Comparison of ENCODE assay signal across 22 cellular contexts in the genomic region with DNA sequence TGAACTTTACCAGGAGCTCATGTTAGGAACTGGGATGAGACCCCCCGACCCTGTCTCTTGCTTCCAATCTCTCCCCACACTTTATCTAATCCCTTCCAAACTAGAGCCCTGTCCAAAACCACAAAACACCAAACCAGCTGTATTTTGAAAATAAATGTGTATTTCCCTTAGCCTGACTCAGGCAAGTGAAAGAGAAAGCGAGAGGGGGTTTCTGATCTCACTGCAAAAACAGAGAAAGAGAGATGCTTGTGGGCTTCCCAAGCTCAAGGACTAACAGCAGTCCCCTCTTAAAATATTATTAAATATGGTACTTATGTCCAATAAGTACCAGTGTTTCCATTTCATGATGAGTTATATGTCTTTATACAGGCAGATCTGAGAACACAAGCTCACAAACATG.
A peak's percentile ranks its signal among the peaks of the same experiment; 100 is the strongest.
DNase-seq lines count a peak whose midpoint lies in the region; ATAC-seq and TF ChIP-seq lines count a peak whose summit lies in the region.
"Had no signal": no experiment of that assay in that cellular context is flagged by ENCODE, and none has a peak within 500 bp of the region (broad histone marks: within the 10 kb centered on the region; RNA-seq: fewer than 3 reads in every experiment).

No MANE protein-coding gene starts in this region.

- H3K27ac ChIP-seq in neural progenitor cell, result no peak overlapping the region
- H3K27ac ChIP-seq: 22Rv1; BLaER1 treated with 17β-estradiol and CSF1 and Interleukin-3, amounts not matched to agents 10 nM and 100 nM; SJCRH30 had no signal

- H3K36me3 Mint-ChIP-seq in neural progenitor cell (no peaks in the 10 kb centered on the region), Caco-2 (ENCODE audit: insufficient read depth, unreplicated experiment) (no peaks in the 10 kb centered on the region)
- H3K36me3 Mint-ChIP-seq in activated naive CD4-positive, alpha-beta T cell treated with anti-CD3 and anti-CD28 coated beads for 36 hours (ENCODE audit: low read depth), result no peaks in the 10 kb centered on the region
- H3K36me3 Mint-ChIP-seq: CD4-positive, alpha-beta memory T cell; T-cell had no signal

- no peaks in the 10 kb centered on the region for H3K27me3 Mint-ChIP-seq in neural progenitor cell (ENCODE audit: insufficient read depth, low read depth)
- H3K27me3 Mint-ChIP-seq in Caco-2 (ENCODE audit: insufficient read depth, unreplicated experiment), result no peaks in the 10 kb centered on the region
- H3K27me3 Mint-ChIP-seq in activated naive CD4-positive, alpha-beta T cell treated with anti-CD3 and anti-CD28 coated beads for 36 hours (ENCODE audit: low read depth), result no peaks in the 10 kb centered on the region
- H3K27me3 Mint-ChIP-seq: CD4-positive, alpha-beta memory T cell; T-cell had no signal

- peak; percentile 65 for ATAC-seq in GM19463 (IDR thresholded peaks at IDR 0.05; ENCODE audit: unreplicated experiment)
- peak; percentile 80 for ATAC-seq in HG03432 (IDR thresholded peaks at IDR 0.05; ENCODE audit: unreplicated experiment)
- ATAC-seq: T-cell had no signal

- H4K20me1 ChIP-seq in neural progenitor cell (ENCODE audit: low read depth), result no peaks in the 10 kb centered on the region
- H4K20me1 ChIP-seq: BLaER1 treated with 17β-estradiol and CSF1 and Interleukin-3, amounts not matched to agents 10 nM and 100 nM had no signal

- no peaks in the 10 kb centered on the region for H3F3A ChIP-seq in neural progenitor cell (ENCODE audit: low read depth)

- intact Hi-C loops in Caco-2 (cut with micrococcal nuclease; ENCODE audit: unreplicated experiment), result no loop called here
- intact Hi-C loops in activated naive CD4-positive, alpha-beta T cell treated with anti-CD3 and anti-CD28 coated beads for 36 hours (cut with micrococcal nuclease), result no loop called here
- intact Hi-C loops in posterior vena cava (cut with DNase I), result no loop called here

- no peaks in the 10 kb centered on the region for H3K36me3 ChIP-seq in neural progenitor cell
- H3K36me3 ChIP-seq in Caco-2 (ENCODE audit: control insufficient read depth, insufficient read depth, low read length), result no peaks in the 10 kb centered on the region
- H3K36me3 ChIP-seq: BLaER1 treated with 17β-estradiol and CSF1 and Interleukin-3, amounts not matched to agents 10 nM and 100 nM; SJCRH30 had no signal

- DNase-seq in GM12865 (ENCODE audit: low read depth), result peak; percentile 22
- peak; percentile 69 for DNase-seq in OCI-M1 (lab: John Stamatoyannopoulos, UW)
- DNase-seq in neural progenitor cell (ENCODE audit: low spot score), result no peak
- DNase-seq in Caco-2, result no peak
- DNase-seq in activated naive CD4-positive, alpha-beta T cell treated with anti-CD3 and anti-CD28 coated beads for 36 hours, result no peak
- no peak for DNase-seq in posterior vena cava (ENCODE audit: low spot score)
- DNase-seq: Calu3; CD4-positive, alpha-beta memory T cell; DMS153; KBM-7; NCI-H1105; NCI-H146; NCI-H2029; NCI-H226; NCI-H524; NCI-H774; SJCRH30; T-cell had no signal

- no peak for TF ChIP-seq CTCF in GM12865 (IDR thresholded peaks at IDR 0.05; ENCODE audit: insufficient read depth, low read depth, low read length, missing control alignments)
- TF ChIP-seq CTCF in neural progenitor cell (IDR thresholded peaks at IDR 0.05), result no peak
- no peak for TF ChIP-seq CTCF in Caco-2 (IDR thresholded peaks at IDR 0.05; ENCODE audit: insufficient read depth in 1 of 2, low read depth in 1 of 2, low read length in 1 of 2, severe bottlenecking in 1 of 2, unreplicated experiment in 1 of 2)

- H3K4me3 Mint-ChIP-seq in neural progenitor cell (no peak overlapping the region), Caco-2 (ENCODE audit: unreplicated experiment) (no peak overlapping the region)
- H3K4me3 Mint-ChIP-seq in activated naive CD4-positive, alpha-beta T cell treated with anti-CD3 and anti-CD28 coated beads for 36 hours, result no peak overlapping the region
- H3K4me3 Mint-ChIP-seq: CD4-positive, alpha-beta memory T cell; T-cell had no signal

- no peak overlapping the region for H3K9ac ChIP-seq in neural progenitor cell
- H3K9ac ChIP-seq: BLaER1 treated with 17β-estradiol and CSF1 and Interleukin-3, amounts not matched to agents 10 nM and 100 nM had no signal

- H3K9me3 Mint-ChIP-seq in neural progenitor cell (no peaks in the 10 kb centered on the region), Caco-2 (ENCODE audit: unreplicated experiment) (no peaks in the 10 kb centered on the region)
- H3K9me3 Mint-ChIP-seq in activated naive CD4-positive, alpha-beta T cell treated with anti-CD3 and anti-CD28 coated beads for 36 hours, result peaks cover 7% of the 10 kb centered on the region

- H3K27me3 ChIP-seq in neural progenitor cell (no peaks in the 10 kb centered on the region), Caco-2 (replicated peaks; ENCODE audit: control insufficient read depth, insufficient read depth, low read length) (no peaks in the 10 kb centered on the region)
- H3K27me3 ChIP-seq: BLaER1 treated with 17β-estradiol and CSF1 and Interleukin-3, amounts not matched to agents 10 nM and 100 nM; SJCRH30 had no signal

- CTCF ChIA-PET in Caco-2 (lab: Charles Lee), result no interaction called here
- CTCF ChIA-PET in activated naive CD4-positive, alpha-beta T cell treated with anti-CD3 and anti-CD28 coated beads for 36 hours (lab: Charles Lee), result no interaction called here

- H3K4me1 ChIP-seq in neural progenitor cell (no peaks in the 10 kb centered on the region), Caco-2 (no peaks in the 10 kb centered on the region)
- H3K4me1 ChIP-seq: BLaER1 treated with 17β-estradiol and CSF1 and Interleukin-3, amounts not matched to agents 10 nM and 100 nM; SJCRH30 had no signal

- no peaks in the 10 kb centered on the region for H3K4me1 Mint-ChIP-seq in neural progenitor cell
- no peaks in the 10 kb centered on the region for H3K4me1 Mint-ChIP-seq in Caco-2 (ENCODE audit: low read depth, unreplicated experiment)
- H3K4me1 Mint-ChIP-seq in activated naive CD4-positive, alpha-beta T cell treated with anti-CD3 and anti-CD28 coated beads for 36 hours (ENCODE audit: low read depth), result no peaks in the 10 kb centered on the region
- H3K4me1 Mint-ChIP-seq: CD4-positive, alpha-beta memory T cell; T-cell had no signal

- BruUV-seq in Caco-2 (replicated peaks; lab: Mats Ljungman, UMichigan), result no TSS peak

- no peak overlapping the region for H2AFZ ChIP-seq in neural progenitor cell (replicated peaks)

- H3K9me3 ChIP-seq in neural progenitor cell (ENCODE audit: low read depth) (no peaks in the 10 kb centered on the region), Caco-2 (no peaks in the 10 kb centered on the region; the same call in 1 of the 2 replicates)
- H3K9me3 ChIP-seq: BLaER1 treated with 17β-estradiol and CSF1 and Interleukin-3, amounts not matched to agents 10 nM and 100 nM; SJCRH30 had no signal

- H3K4me3 ChIP-seq in GM12865 (ENCODE audit: low read depth, low read length), result no peak overlapping the region
- no peak overlapping the region for H3K4me3 ChIP-seq in neural progenitor cell
- H3K4me3 ChIP-seq in Caco-2 (ENCODE audit: low read depth, low read length), result no peak overlapping the region
- H3K4me3 ChIP-seq: BLaER1 treated with 17β-estradiol and CSF1 and Interleukin-3, amounts not matched to agents 10 nM and 100 nM; SJCRH30 had no signal

- no peak overlapping the region for H3K4me2 ChIP-seq in neural progenitor cell
- H3K4me2 ChIP-seq: BLaER1 treated with 17β-estradiol and CSF1 and Interleukin-3, amounts not matched to agents 10 nM and 100 nM had no signal

- no peak overlapping the region for H3K27ac Mint-ChIP-seq in neural progenitor cell
- no peak overlapping the region for H3K27ac Mint-ChIP-seq in Caco-2 (ENCODE audit: unreplicated experiment)
- H3K27ac Mint-ChIP-seq in activated naive CD4-positive, alpha-beta T cell treated with anti-CD3 and anti-CD28 coated beads for 36 hours, result no peak overlapping the region
- H3K27ac Mint-ChIP-seq: CD4-positive, alpha-beta memory T cell; T-cell had no signal

- H3K79me2 ChIP-seq in neural progenitor cell (ENCODE audit: low read depth), result no peaks in the 10 kb centered on the region

- POLR2A ChIA-PET in Caco-2 (lab: Charles Lee), result no interaction called here

Comparison
In these comparisons a context has a peak if more than half of its experiments do, and no peak if none do; other contexts are left out.
1. DNase-seq: peak in GM12865 (single experiment) and OCI-M1 (single experiment); none in neural progenitor cell (single experiment), Caco-2 (0 of 2), activated naive CD4-positive, alpha-beta T cell treated with anti-CD3 and anti-CD28 coated beads for 36 hours (single experiment) and posterior vena cava (single experiment).